16 cellular contexts compared by ENCODE assay signal in the genomic region with DNA sequence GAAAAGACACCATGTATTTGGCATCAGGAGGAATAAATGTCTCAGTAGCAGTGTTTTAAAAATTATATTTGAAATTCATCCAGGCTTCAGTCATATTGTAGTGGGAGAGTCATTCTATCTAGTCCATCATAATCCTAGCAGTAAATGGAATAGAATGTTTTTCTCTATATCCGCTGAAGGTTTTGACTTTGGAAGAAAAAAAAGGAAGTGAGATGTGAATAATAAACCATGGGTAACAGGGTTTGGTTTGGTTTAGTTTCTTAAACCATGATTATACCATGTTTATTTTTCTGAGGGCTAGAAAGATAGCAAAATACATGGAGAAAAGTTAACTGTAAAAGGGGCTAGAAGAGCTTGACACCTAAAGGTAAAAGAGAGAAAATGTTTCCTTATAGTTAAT. TPM values are rescaled to one million over a fixed set of nuclear protein-coding genes. Genes with fewer than 3 reads are reported as not detected.
DNase-seq lines count a peak whose midpoint lies in the region; ATAC-seq, FAIRE-seq and TF ChIP-seq lines count a peak whose summit lies in the region.
"Had no signal": no experiment of that assay in that cellular context is flagged by ENCODE, and none has a peak within 500 bp of the region (broad histone marks: within the 10 kb centered on the region; RNA-seq: fewer than 3 reads in every experiment).

No MANE protein-coding gene starts in this region.

- H3K27ac ChIP-seq in A549 (no peak overlapping the region), PC-3 (ENCODE audit: low read length) (peak overlapping the region; percentile 60), epithelial cell of prostate (peak overlapping the region; percentile 71)
- H3K27ac ChIP-seq in effector memory CD4-positive, alpha-beta T cell (ENCODE audit: insufficient read depth, low read length, poor library complexity, severe bottlenecking) = no peak overlapping the region
- H3K27ac ChIP-seq: C4-2B had no signal

- BruUV-seq in PC-3 (replicated peaks; lab: Mats Ljungman, UMichigan) = no TSS peak

- DNase-seq in A549 (ENCODE audit: low read depth in 1 of 2, low spot score in 1 of 2) (no peak), HFFc6 (no peak), PC-3 (no peak), epithelial cell of prostate (ENCODE audit: low read depth, low spot score) (no peak), NCI-H1694 (lab: John Stamatoyannopoulos, UW) (no peak), NCI-H187 treated with DMSO at 0.1 percent for 48 hours (lab: John Stamatoyannopoulos, UW) (no peak)
- DNase-seq in activated effector memory CD4-positive, alpha-beta T cell treated with anti-CD3 and anti-CD28 coated beads, Interleukin-2, amount 50 U/mL, for 16 hours = no peak
- DNase-seq in effector memory CD4-positive, alpha-beta T cell = no peak
- DNase-seq: BE2C; CD4-positive, alpha-beta memory T cell; DMS79 had no signal

- 95% methylated on average over 1 of the region's 1 CpG for WGBS in A549 (ENCODE audit: missing lambda C conversion rate)

- no peak for TF ChIP-seq EP300 in A549 (IDR thresholded peaks at IDR 0.05)

- peak; percentile 61 for FAIRE-seq in A549 (lab: Jason Lieb, UNC)
- FAIRE-seq: H1, HepG2, HTR-8/SVneo had no signal

- no peak overlapping the region for H3K4me3 Mint-ChIP-seq in HFFc6
- H3K4me3 Mint-ChIP-seq: CD4-positive, alpha-beta memory T cell had no signal

- H3K9me3 Mint-ChIP-seq in HFFc6 = no peaks in the 10 kb centered on the region
- H3K9me3 Mint-ChIP-seq: CD4-positive, alpha-beta memory T cell had no signal

- POLR2A ChIA-PET in A549 (lab: Yijun Ruan, JAX) (interaction anchor here (0.6 to 1.6 kb wide), 2 partner anchors 15 to 223 kb away, joined by 3 to 7 read pairs; no protein-coding TSS in a partner anchor), PC-3 (lab: Charles Lee; ENCODE audit: unreplicated experiment) (interaction anchor here (0.6 kb wide), 1 partner anchor 17 kb away, joined by 6 read pairs; no protein-coding TSS in a partner anchor)

- no peak overlapping the region for H3K9ac ChIP-seq in PC-3 (ENCODE audit: low read length)

- no peak for TF ChIP-seq POLR2A in A549 (IDR thresholded peaks at IDR 0.05; ENCODE audit: low read length)

- H3K4me1 ChIP-seq in A549 = no peaks in the 10 kb centered on the region
- no peaks in the 10 kb centered on the region for H3K4me1 ChIP-seq in PC-3 (ENCODE audit: insufficient read depth, low read length)
- H3K4me1 ChIP-seq in effector memory CD4-positive, alpha-beta T cell (ENCODE audit: control insufficient read depth, insufficient read depth, low read length, poor library complexity, severe bottlenecking) = no peaks in the 10 kb centered on the region
- H3K4me1 ChIP-seq: BE2C, HAP-1 had no signal

- H3K27ac Mint-ChIP-seq in HFFc6 = peak overlapping the region; percentile 66

- H3K36me3 Mint-ChIP-seq in HFFc6 (ENCODE audit: low read depth) = no peaks in the 10 kb centered on the region
- H3K36me3 Mint-ChIP-seq: CD4-positive, alpha-beta memory T cell had no signal

- ATAC-seq in A549 (no peak), PC-3 (no peak)
- ATAC-seq: HepG2 had no signal

- no peaks in the 10 kb centered on the region for H3K27me3 ChIP-seq in PC-3 (ENCODE audit: low read length)
- H3K27me3 ChIP-seq in effector memory CD4-positive, alpha-beta T cell (replicated peaks; ENCODE audit: control insufficient read depth, insufficient read depth, low read length, poor library complexity, severe bottlenecking) = peaks cover 8% of the 10 kb centered on the region

- H3K79me2 ChIP-seq in PC-3 (ENCODE audit: low read length) = no peaks in the 10 kb centered on the region

- H3K4me2 ChIP-seq in A549 (no peak overlapping the region), PC-3 (ENCODE audit: low read length) (no peak overlapping the region)

- CTCF ChIA-PET in A549 (lab: Yijun Ruan, JAX) (interaction anchor here (1.0 to 6.8 kb wide), 11 partner anchors 9 to 541 kb away, joined by 3 to 63 read pairs (median 7); a partner anchor contains a TSS), PC-3 (lab: Charles Lee) (no interaction called here)

- H3K9me3 ChIP-seq in A549 = no peaks in the 10 kb centered on the region
- no peaks in the 10 kb centered on the region for H3K9me3 ChIP-seq in PC-3 (ENCODE audit: low read length)
- no peaks in the 10 kb centered on the region for H3K9me3 ChIP-seq in effector memory CD4-positive, alpha-beta T cell (ENCODE audit: control insufficient read depth, low read length)
- H3K9me3 ChIP-seq: BE2C, HAP-1 had no signal

- H3K4me3 ChIP-seq in A549 (no peak overlapping the region), PC-3 (ENCODE audit: low read length) (no peak overlapping the region)
- H3K4me3 ChIP-seq in effector memory CD4-positive, alpha-beta T cell (ENCODE audit: insufficient read depth, low read depth, low read length, poor library complexity, severe bottlenecking) = no peak overlapping the region
- H3K4me3 ChIP-seq: HAP-1 had no signal

- intact Hi-C loops in PC-3 (cut with micrococcal nuclease) = loop anchor here (5.0 kb wide), 1 partner anchor 57 kb away; no protein-coding TSS in a partner anchor

- no peak for TF ChIP-seq CTCF in A549 (IDR thresholded peaks at IDR 0.05)
- no peak for TF ChIP-seq CTCF in HFFc6 (IDR thresholded peaks at IDR 0.05)
- no peak for TF ChIP-seq CTCF in PC-3 (conservative IDR thresholded peaks at IDR 0.05; ENCODE audit: low read depth, low read length)

- H3K9me2 ChIP-seq in PC-3 (replicated peaks; ENCODE audit: low read length) = no peaks in the 10 kb centered on the region

- peaks cover 61% of the 10 kb centered on the region for H3K4me1 Mint-ChIP-seq in HFFc6 (ENCODE audit: low read depth)

- no peak overlapping the region for H2AFZ ChIP-seq in PC-3 (ENCODE audit: low read length)

- no peak for TF ChIP-seq RAD21 in A549 (conservative IDR thresholded peaks at IDR 0.05 in 1 of 2, IDR thresholded peaks at IDR 0.05 in 1 of 2)

- H3K27me3 Mint-ChIP-seq in HFFc6 (ENCODE audit: insufficient read depth) = no peaks in the 10 kb centered on the region

- H4K20me1 ChIP-seq in PC-3 (ENCODE audit: low read length) = no peaks in the 10 kb centered on the region

- H3K36me3 ChIP-seq in PC-3 (ENCODE audit: low read depth, low read length) = no peaks in the 10 kb centered on the region
- H3K36me3 ChIP-seq in effector memory CD4-positive, alpha-beta T cell (ENCODE audit: control insufficient read depth, insufficient read depth, low read length) = no peaks in the 10 kb centered on the region
- H3K36me3 ChIP-seq: BE2C, HAP-1 had no signal

- H3F3A ChIP-seq in PC-3 (ENCODE audit: low read length, unreplicated experiment) = no peaks in the 10 kb centered on the region

TF ChIP-seq in A549, 52 proteins besides CTCF, POLR2A, EP300 and RAD21 (continues in another document):
- TF ChIP-seq, protein P1, sequence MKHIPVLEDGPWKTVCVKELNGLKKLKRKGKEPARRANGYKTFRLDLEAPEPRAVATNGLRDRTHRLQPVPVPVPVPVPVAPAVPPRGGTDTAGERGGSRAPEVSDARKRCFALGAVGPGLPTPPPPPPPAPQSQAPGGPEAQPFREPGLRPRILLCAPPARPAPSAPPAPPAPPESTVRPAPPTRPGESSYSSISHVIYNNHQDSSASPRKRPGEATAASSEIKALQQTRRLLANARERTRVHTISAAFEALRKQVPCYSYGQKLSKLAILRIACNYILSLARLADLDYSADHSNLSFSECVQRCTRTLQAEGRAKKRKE (CRISPR knock-in tag; IDR thresholded peaks at IDR 0.05; ENCODE audit: low read depth) = no peak
- TF ChIP-seq HOXB13 (CRISPR knock-in tag; IDR thresholded peaks at IDR 0.05; ENCODE audit: low read depth) = no peak
- TF ChIP-seq KDM5A (IDR thresholded peaks at IDR 0.05) = no peak
- no peak for TF ChIP-seq GATA3 (IDR thresholded peaks at IDR 0.05; ENCODE audit: borderline replicate concordance)
- TF ChIP-seq, protein P2, sequence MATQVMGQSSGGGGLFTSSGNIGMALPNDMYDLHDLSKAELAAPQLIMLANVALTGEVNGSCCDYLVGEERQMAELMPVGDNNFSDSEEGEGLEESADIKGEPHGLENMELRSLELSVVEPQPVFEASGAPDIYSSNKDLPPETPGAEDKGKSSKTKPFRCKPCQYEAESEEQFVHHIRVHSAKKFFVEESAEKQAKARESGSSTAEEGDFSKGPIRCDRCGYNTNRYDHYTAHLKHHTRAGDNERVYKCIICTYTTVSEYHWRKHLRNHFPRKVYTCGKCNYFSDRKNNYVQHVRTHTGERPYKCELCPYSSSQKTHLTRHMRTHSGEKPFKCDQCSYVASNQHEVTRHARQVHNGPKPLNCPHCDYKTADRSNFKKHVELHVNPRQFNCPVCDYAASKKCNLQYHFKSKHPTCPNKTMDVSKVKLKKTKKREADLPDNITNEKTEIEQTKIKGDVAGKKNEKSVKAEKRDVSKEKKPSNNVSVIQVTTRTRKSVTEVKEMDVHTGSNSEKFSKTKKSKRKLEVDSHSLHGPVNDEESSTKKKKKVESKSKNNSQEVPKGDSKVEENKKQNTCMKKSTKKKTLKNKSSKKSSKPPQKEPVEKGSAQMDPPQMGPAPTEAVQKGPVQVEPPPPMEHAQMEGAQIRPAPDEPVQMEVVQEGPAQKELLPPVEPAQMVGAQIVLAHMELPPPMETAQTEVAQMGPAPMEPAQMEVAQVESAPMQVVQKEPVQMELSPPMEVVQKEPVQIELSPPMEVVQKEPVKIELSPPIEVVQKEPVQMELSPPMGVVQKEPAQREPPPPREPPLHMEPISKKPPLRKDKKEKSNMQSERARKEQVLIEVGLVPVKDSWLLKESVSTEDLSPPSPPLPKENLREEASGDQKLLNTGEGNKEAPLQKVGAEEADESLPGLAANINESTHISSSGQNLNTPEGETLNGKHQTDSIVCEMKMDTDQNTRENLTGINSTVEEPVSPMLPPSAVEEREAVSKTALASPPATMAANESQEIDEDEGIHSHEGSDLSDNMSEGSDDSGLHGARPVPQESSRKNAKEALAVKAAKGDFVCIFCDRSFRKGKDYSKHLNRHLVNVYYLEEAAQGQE (IDR thresholded peaks at IDR 0.05) = no peak
- TF ChIP-seq, protein P3, sequence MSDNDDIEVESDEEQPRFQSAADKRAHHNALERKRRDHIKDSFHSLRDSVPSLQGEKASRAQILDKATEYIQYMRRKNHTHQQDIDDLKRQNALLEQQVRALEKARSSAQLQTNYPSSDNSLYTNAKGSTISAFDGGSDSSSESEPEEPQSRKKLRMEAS (IDR thresholded peaks at IDR 0.05) = no peak
- no peak for TF ChIP-seq HEYL (CRISPR knock-in tag; IDR thresholded peaks at IDR 0.05)
- TF ChIP-seq TFCP2L1 (CRISPR knock-in tag; IDR thresholded peaks at IDR 0.05) = no peak
- no peak for TF ChIP-seq RNF2 (IDR thresholded peaks at IDR 0.05; ENCODE audit: borderline replicate concordance, low read depth)
- no peak for TF ChIP-seq ESRRA (IDR thresholded peaks at IDR 0.05; ENCODE audit: borderline replicate concordance, low read length)

RNA-seq across cellular contexts. Expression of a gene that starts 16.4 kb away (rescaled TPM):
- 21.2 and 28.3 TPM in 2 replicates for polyA plus RNA-seq in A549 (2011; rRNA removed)
- 9.4 and 10.4 TPM in 2 replicates for polyA plus RNA-seq in A549 (2012; cell fraction: cytosol; rRNA removed)
- polyA plus RNA-seq in A549 (2012; cell fraction: nucleus; rRNA removed) = 1.8 and 3.2 TPM in 2 replicates
- polyA plus RNA-seq in A549 (2017; fragmentation: RNase III; extraction: RNeasy Plus Mini Kit Qiagen cat#74134 plus additional on column Dnase treatment) = 16.3 to 19.4 TPM (median 18.7 TPM) in 3 replicates
- 6.0 and 7.3 TPM in 2 replicates for polyA minus RNA-seq in A549 (2011; rRNA and poly(A)+ RNA removed)
- 10 to 100 TPM; 34.4 to 57.3 (median 39.3) TPM for total RNA-seq in HFFc6 (2021; fragmentation: NEBNext Ultra II Directional; extraction: Animal tissue kit (Norgen Biotek cat#: 25700))
- total RNA-seq in PC-3 (2014; rRNA removed) = 9.6 and 14.6 TPM in 2 replicates

Comparison
In these comparisons a context has a peak if more than half of its experiments do, and no peak if none do; other contexts are left out.
1. H3K27ac ChIP-seq: peak in PC-3 (single experiment) and epithelial cell of prostate (single experiment); none in A549 (0 of 2) and effector memory CD4-positive, alpha-beta T cell (single experiment).